8 cellular contexts compared by ENCODE assay signal in genomic region chr2:38146302-38146916, GRCh38.
DNase-seq lines count a peak whose midpoint lies in the region; ATAC-seq, FAIRE-seq and TF ChIP-seq lines count a peak whose summit lies in the region.

No MANE protein-coding gene starts in this region.

- in situ Hi-C loops in K562 (cut with MboI) = no loop called here
- in situ Hi-C loops in transverse colon (cut with MboI; ENCODE audit: low pct_ligation_motif_present in 1 of 4, low pct_unique_long_range_greater_than_20kb in 1 of 4, low sequenced_read_pairs in 3 of 4) = no loop called here

- no TSS peak for BruUV-seq in K562 (replicated peaks; lab: Mats Ljungman, UMichigan)

- H3K9ac ChIP-seq in K562 (ENCODE audit: insufficient read depth in 1 of 2, low read depth in 2 of 2, low read length in 2 of 2) = peak overlapping the region; percentile 53 to 75; a peak in 3 of 4 replicates

- peaks cover 3 to 16% of the 10 kb centered on the region in 2 experiments; a peak in 4 of 5 replicates for H3K4me1 ChIP-seq in K562 (replicated peaks in 1 of 2; ENCODE audit: control insufficient read depth in 2 of 2, insufficient read depth in 2 of 2, low read length in 2 of 2)
- peaks cover 0 to 11% (median 3%) of the 10 kb centered on the region in 4 donors for H3K4me1 ChIP-seq in transverse colon

- WGBS in K562 (ENCODE audit: insufficient coverage, low coverage, missing lambda C conversion rate) = 3% methylated on average over 7 of the region's 7 CpGs
- 62 to 70% methylated on average over 2 to 7 of the region's 7 CpGs for WGBS in transverse colon (ENCODE audit: low coverage in 1 of 2), 2 donors

- no peaks in the 10 kb centered on the region for H4K20me1 ChIP-seq in K562 (replicated peaks; ENCODE audit: control insufficient read depth, insufficient read depth, low read length)

- no peaks in the 10 kb centered on the region for H3K79me2 ChIP-seq in K562 (ENCODE audit: control insufficient read depth, insufficient read depth, low read length)

- no peak for TF ChIP-seq POLR2A in K562 (conservative IDR thresholded peaks at IDR 0.05)
- no peak for TF ChIP-seq POLR2A in transverse colon (IDR thresholded peaks at IDR 0.05)

- H3K27ac ChIP-seq in K562 (ENCODE audit: extremely low read depth, low read depth, low read length) (peak overlapping the region; percentile 79; the same call in 2 of the 3 replicates), transverse colon (peak overlapping the region; percentile 46 to 68 (median 55))

- TF ChIP-seq CTCF in K562 (IDR thresholded peaks at IDR 0.05 in 2 of 3, conservative IDR thresholded peaks at IDR 0.05 in 1 of 3; ENCODE audit: insufficient read depth in 2 of 3, low read depth in 1 of 3, low read length in 3 of 3) (no peak), transverse colon (IDR thresholded peaks at IDR 0.05) (no peak)

- H3K4me2 ChIP-seq in K562 (ENCODE audit: insufficient read depth, low read length) = peak overlapping the region; percentile 66

- peak overlapping the region; percentile 81 for H2AFZ ChIP-seq in K562 (ENCODE audit: low read depth, low read length)

- peak; percentile 58 for ATAC-seq in GM21447 (IDR thresholded peaks at IDR 0.05; ENCODE audit: unreplicated experiment)
- ATAC-seq in K562 = peak; percentile 80

- H3K9me3 ChIP-seq in K562 (replicated peaks; ENCODE audit: control insufficient read depth, insufficient read depth, low read depth, low read length) (no peaks in the 10 kb centered on the region), transverse colon (no peaks in the 10 kb centered on the region)

- H3K36me3 ChIP-seq in K562 (ENCODE audit: control insufficient read depth, insufficient read depth, low read length) = no peaks in the 10 kb centered on the region
- no peaks in the 10 kb centered on the region for H3K36me3 ChIP-seq in transverse colon

- CTCF ChIA-PET in K562 (lab: Yijun Ruan, JAX; ENCODE audit: low intra/inter-chr PET ratio) = no interaction called here

- FAIRE-seq in K562 (lab: Jason Lieb, UNC) = peak; percentile 75

- H3K9me1 ChIP-seq in K562 (ENCODE audit: control insufficient read depth, insufficient read depth, low read length) = no peaks in the 10 kb centered on the region

- no peak overlapping the region for H3K4me3 ChIP-seq in K562
- no peak overlapping the region for H3K4me3 ChIP-seq in transverse colon

- DNase-seq in EL (peak; percentile 88), HS-5 (ENCODE audit: low read depth) (peak; percentile 58), K562 (ENCODE audit: extremely low read depth in 1 of 4, low spot score in 3 of 4) (peak; percentile 43 to 71 (median 53)), left kidney (ENCODE audit: low read depth, low spot score) (peak; percentile 74), transverse colon (peak; percentile 18), HUDEP-2 (lab: John Stamatoyannopoulos, UW; ENCODE audit: unreplicated experiment in 76 of 76) (no peak)
- DNase-seq in activated effector memory CD4-positive, alpha-beta T cell treated with Interleukin-2 at 50 U/mL for 16 hours = no peak

- POLR2A ChIA-PET in K562 (lab: Yijun Ruan, JAX) = interaction anchor here (0.6 to 1.0 kb wide), 3 partner anchors 32 to 826 kb away, joined by 3 read pairs; no protein-coding TSS in a partner anchor

- intact Hi-C loops in K562 (cut with micrococcal nuclease) = no loop called here
- intact Hi-C loops in transverse colon (cut with DNase I; ENCODE audit: low total_unique reads) = no loop called here

- TF ChIP-seq RAD21 in K562 (CRISPR knock-in tag; conservative IDR thresholded peaks at IDR 0.05 in 1 of 2, IDR thresholded peaks at IDR 0.05 in 1 of 2) = peak in 1 of 2 experiments; percentile 9; a peak in 1 of 4 replicates

- no peak for TF ChIP-seq EP300 in K562 (IDR thresholded peaks at IDR 0.05; ENCODE audit: low read length)
- no peak for TF ChIP-seq EP300 in transverse colon (IDR thresholded peaks at IDR 0.05; ENCODE audit: low read depth)

- H3K27me3 ChIP-seq in K562 (ENCODE audit: control insufficient read depth in 2 of 2, insufficient read depth in 2 of 2, low read length in 2 of 2) (no peaks in the 10 kb centered on the region), transverse colon (no peaks in the 10 kb centered on the region)

TF ChIP-seq in K562, 482 proteins besides CTCF, POLR2A, EP300 and RAD21 (continues in another document):
- TF ChIP-seq, protein P1, sequence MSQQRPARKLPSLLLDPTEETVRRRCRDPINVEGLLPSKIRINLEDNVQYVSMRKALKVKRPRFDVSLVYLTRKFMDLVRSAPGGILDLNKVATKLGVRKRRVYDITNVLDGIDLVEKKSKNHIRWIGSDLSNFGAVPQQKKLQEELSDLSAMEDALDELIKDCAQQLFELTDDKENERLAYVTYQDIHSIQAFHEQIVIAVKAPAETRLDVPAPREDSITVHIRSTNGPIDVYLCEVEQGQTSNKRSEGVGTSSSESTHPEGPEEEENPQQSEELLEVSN (IDR thresholded peaks at IDR 0.05; ENCODE audit: borderline replicate concordance in 1 of 2, extremely low read depth in 1 of 2, insufficient read depth in 1 of 2, insufficient read length in 1 of 2, low read depth in 1 of 2, low read length in 1 of 2, poor library complexity in 1 of 2, severe bottlenecking in 1 of 2) = peak; percentile 25 to 34
- TF ChIP-seq MAX (CRISPR knock-in tag; IDR thresholded peaks at IDR 0.05) (peak; percentile 73), DDX20 (tag; IDR thresholded peaks at IDR 0.05; ENCODE audit: low read depth) (0 out of 2 replicates have a peak, but pooled peaks have one; percentile 25), CBFA2T3 (IDR thresholded peaks at IDR 0.05) (peak; percentile 21; the same call in 1 of the 2 replicates), SMARCE1 (IDR thresholded peaks at IDR 0.05) (peak; percentile 56; the same call in 1 of the 2 replicates), HDAC2 (IDR thresholded peaks at IDR 0.05) (no peak), TAF1 (IDR thresholded peaks at IDR 0.05; ENCODE audit: control insufficient read depth, extremely low read depth, insufficient read depth, low read length, severe bottlenecking) (peak; percentile 8), POLR2H (tag; IDR thresholded peaks at IDR 0.05; ENCODE audit: low read depth) (peak; percentile 49; the same call in 1 of the 2 replicates), RBFOX2 (IDR thresholded peaks at IDR 0.05; ENCODE audit: low read depth, low read length) (peak; percentile 35; the same call in 1 of the 2 replicates), L3MBTL2 (IDR thresholded peaks at IDR 0.05) (no peak), CREB3 (tag; conservative IDR thresholded peaks at IDR 0.05; ENCODE audit: low read depth) (peak; percentile 58; the same call in 1 of the 2 replicates), ZNF589 (CRISPR knock-in tag; IDR thresholded peaks at IDR 0.05; ENCODE audit: low read depth) (peak; percentile 81), SMAD4 (CRISPR knock-in tag; conservative IDR thresholded peaks at IDR 0.05) (peak; percentile 42), ATF2 (CRISPR knock-in tag; IDR thresholded peaks at IDR 0.05) (no peak), ZKSCAN8 (CRISPR knock-in tag; IDR thresholded peaks at IDR 0.05) (0 out of 2 replicates have a peak, but pooled peaks have one; percentile 17)
- TF ChIP-seq, protein P2, sequence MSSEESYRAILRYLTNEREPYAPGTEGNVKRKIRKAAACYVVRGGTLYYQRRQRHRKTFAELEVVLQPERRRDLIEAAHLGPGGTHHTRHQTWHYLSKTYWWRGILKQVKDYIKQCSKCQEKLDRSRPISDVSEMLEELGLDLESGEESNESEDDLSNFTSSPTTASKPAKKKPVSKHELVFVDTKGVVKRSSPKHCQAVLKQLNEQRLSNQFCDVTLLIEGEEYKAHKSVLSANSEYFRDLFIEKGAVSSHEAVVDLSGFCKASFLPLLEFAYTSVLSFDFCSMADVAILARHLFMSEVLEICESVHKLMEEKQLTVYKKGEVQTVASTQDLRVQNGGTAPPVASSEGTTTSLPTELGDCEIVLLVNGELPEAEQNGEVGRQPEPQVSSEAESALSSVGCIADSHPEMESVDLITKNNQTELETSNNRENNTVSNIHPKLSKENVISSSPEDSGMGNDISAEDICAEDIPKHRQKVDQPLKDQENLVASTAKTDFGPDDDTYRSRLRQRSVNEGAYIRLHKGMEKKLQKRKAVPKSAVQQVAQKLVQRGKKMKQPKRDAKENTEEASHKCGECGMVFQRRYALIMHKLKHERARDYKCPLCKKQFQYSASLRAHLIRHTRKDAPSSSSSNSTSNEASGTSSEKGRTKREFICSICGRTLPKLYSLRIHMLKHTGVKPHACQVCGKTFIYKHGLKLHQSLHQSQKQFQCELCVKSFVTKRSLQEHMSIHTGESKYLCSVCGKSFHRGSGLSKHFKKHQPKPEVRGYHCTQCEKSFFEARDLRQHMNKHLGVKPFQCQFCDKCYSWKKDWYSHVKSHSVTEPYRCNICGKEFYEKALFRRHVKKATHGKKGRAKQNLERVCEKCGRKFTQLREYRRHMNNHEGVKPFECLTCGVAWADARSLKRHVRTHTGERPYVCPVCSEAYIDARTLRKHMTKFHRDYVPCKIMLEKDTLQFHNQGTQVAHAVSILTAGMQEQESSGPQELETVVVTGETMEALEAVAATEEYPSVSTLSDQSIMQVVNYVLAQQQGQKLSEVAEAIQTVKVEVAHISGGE (CRISPR knock-in tag; IDR thresholded peaks at IDR 0.05) = peak in 1 of 3 experiments; percentile 39; a peak in 1 of 6 replicates

Comparison
In these comparisons a context has a peak if more than half of its experiments do, and no peak if none do; other contexts are left out.
1. DNase-seq: peak in EL (single experiment), HS-5 (single experiment), K562 (4 of 4), left kidney (single experiment) and transverse colon (single experiment); none in activated effector memory CD4-positive, alpha-beta T cell treated with Interleukin-2 at 50 U/mL for 16 hours (single experiment) and HUDEP-2 (0 of 76).